ENCODE assay signal across 1 cellular context in the genomic region with DNA sequence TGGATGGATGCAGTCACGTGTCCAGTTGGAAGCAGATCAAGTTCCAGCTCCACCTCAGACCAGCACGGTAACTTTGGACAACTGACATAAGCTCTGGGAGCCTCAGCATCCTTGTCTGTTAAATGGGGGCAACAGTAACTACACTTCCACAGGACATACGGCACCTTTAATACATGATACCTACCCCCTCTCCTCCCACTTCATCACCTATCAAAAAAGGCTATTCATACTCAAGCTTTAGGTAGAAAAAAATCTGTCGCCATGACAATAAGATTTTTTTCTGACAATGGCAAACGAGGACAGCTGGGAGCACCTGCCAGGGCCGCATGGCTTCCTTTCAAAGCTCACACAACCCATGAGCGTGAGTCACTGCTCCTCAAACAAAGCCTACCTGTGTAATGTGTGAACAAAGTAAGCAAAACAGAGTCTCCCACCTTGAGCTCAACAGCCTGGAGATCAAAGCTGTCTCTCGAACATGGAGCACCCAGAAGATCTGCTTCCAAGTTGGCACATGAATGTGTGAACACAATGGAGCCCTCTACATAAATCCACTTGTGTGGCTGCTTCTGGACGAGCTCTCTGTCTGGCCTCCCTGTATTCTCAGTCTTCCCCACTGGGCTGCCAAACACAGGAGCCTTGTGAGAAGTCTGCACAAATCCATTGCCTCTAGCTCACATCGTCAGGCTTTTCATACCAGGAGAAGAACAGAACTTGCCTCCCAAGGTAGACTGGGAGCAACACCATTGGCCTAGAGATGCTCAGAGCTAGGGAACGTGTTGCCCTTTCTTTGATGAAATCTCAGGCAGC.
TF ChIP-seq lines count a peak whose summit lies in the region.

No MANE protein-coding gene starts in this region.

TF ChIP-seq in HCT116, 20 proteins besides CTCF, POLR2A, EP300 and RAD21 (continued from another document):
- TF ChIP-seq, protein P1, sequence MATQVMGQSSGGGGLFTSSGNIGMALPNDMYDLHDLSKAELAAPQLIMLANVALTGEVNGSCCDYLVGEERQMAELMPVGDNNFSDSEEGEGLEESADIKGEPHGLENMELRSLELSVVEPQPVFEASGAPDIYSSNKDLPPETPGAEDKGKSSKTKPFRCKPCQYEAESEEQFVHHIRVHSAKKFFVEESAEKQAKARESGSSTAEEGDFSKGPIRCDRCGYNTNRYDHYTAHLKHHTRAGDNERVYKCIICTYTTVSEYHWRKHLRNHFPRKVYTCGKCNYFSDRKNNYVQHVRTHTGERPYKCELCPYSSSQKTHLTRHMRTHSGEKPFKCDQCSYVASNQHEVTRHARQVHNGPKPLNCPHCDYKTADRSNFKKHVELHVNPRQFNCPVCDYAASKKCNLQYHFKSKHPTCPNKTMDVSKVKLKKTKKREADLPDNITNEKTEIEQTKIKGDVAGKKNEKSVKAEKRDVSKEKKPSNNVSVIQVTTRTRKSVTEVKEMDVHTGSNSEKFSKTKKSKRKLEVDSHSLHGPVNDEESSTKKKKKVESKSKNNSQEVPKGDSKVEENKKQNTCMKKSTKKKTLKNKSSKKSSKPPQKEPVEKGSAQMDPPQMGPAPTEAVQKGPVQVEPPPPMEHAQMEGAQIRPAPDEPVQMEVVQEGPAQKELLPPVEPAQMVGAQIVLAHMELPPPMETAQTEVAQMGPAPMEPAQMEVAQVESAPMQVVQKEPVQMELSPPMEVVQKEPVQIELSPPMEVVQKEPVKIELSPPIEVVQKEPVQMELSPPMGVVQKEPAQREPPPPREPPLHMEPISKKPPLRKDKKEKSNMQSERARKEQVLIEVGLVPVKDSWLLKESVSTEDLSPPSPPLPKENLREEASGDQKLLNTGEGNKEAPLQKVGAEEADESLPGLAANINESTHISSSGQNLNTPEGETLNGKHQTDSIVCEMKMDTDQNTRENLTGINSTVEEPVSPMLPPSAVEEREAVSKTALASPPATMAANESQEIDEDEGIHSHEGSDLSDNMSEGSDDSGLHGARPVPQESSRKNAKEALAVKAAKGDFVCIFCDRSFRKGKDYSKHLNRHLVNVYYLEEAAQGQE (IDR thresholded peaks at IDR 0.05; ENCODE audit: low read depth): no peak
- no peak for TF ChIP-seq POLR2AphosphoS5 (IDR thresholded peaks at IDR 0.05; ENCODE audit: low read depth, low read length)
- TF ChIP-seq ZBTB33 (IDR thresholded peaks at IDR 0.05; ENCODE audit: extremely low read depth, insufficient replicate concordance, low read length): no peak
- no peak for TF ChIP-seq YY1 (IDR thresholded peaks at IDR 0.05; ENCODE audit: extremely low read depth, insufficient replicate concordance, low read depth, low read length)
- TF ChIP-seq SIN3A (IDR thresholded peaks at IDR 0.05; ENCODE audit: low read depth): peak; percentile 29; the same call in 1 of the 2 replicates
- no peak; the same call in 1 of the 2 replicates for TF ChIP-seq FOSL1 (IDR thresholded peaks at IDR 0.05; ENCODE audit: low read depth)
- 0 out of 2 replicates have a peak, but pooled peaks have one; percentile 59 for TF ChIP-seq CBX3 (IDR thresholded peaks at IDR 0.05; ENCODE audit: low read depth)
- no peak for TF ChIP-seq SRF (IDR thresholded peaks at IDR 0.05; ENCODE audit: low read depth)
- 0 out of 2 replicates have a peak, but pooled peaks have one; percentile 29 for TF ChIP-seq JUND (IDR thresholded peaks at IDR 0.05)
- no peak for TF ChIP-seq CEBPB (IDR thresholded peaks at IDR 0.05; ENCODE audit: low read depth)
- TF ChIP-seq ELF1 (IDR thresholded peaks at IDR 0.05; ENCODE audit: borderline replicate concordance, low read depth): no peak
- TF ChIP-seq ZFX (IDR thresholded peaks at IDR 0.05): no peak
- TF ChIP-seq ZNF274 (IDR thresholded peaks at IDR 0.05; ENCODE audit: low read depth, low read length): no peak
- TF ChIP-seq EZH2 (IDR thresholded peaks at IDR 0.05): no peak
- TF ChIP-seq SP1 (IDR thresholded peaks at IDR 0.05; ENCODE audit: low read depth): 0 out of 2 replicates have a peak, but pooled peaks have one; percentile 23
